In genomic region chr2:46855805-46856204, GRCh38 we compare ENCODE assay signal across 15 cellular contexts. TPM values are rescaled to one million over a fixed set of nuclear protein-coding genes. Genes with fewer than 3 reads are reported as not detected.
DNase-seq lines count a peak whose midpoint lies in the region; ATAC-seq and TF ChIP-seq lines count a peak whose summit lies in the region.
"Had no signal": no experiment of that assay in that cellular context is flagged by ENCODE, and none has a peak within 500 bp of the region (broad histone marks: within the 10 kb centered on the region; RNA-seq: fewer than 3 reads in every experiment).

No MANE protein-coding gene starts in this region.

- peak overlapping the region; percentile 96 for H3K27ac ChIP-seq in RWPE1
- H3K27ac ChIP-seq in cingulate gyrus (ENCODE audit: low read depth, low read length), result peak overlapping the region; percentile 79
- H3K27ac ChIP-seq in lung (ENCODE audit: low read depth in 1 of 2, low read length in 1 of 2), result peak overlapping the region; percentile 71 to 75
- H3K27ac ChIP-seq in stomach smooth muscle (ENCODE audit: low read length), result peak overlapping the region; percentile 86

- CTCF ChIA-PET in RWPE1 (lab: Yijun Ruan, JAX), result interaction anchor here (0.5 to 0.6 kb wide), 2 partner anchors 52 to 468 kb away, joined by 3 read pairs; no protein-coding TSS in a partner anchor
- CTCF ChIA-PET in activated naive CD4-positive, alpha-beta T cell treated with anti-CD3 and anti-CD28 coated beads, Interleukin-2, amount 10 ng/mL, durations not matched to agents 7 days and 5 days (lab: Charles Lee), result interaction anchor here (0.6 kb wide), 1 partner anchor 17 kb away, joined by 3 read pairs; no protein-coding TSS in a partner anchor

- H3K36me3 ChIP-seq in lung (ENCODE audit: control insufficient read depth in 2 of 2, insufficient read depth in 2 of 2, low read length in 2 of 2) (no peaks in the 10 kb centered on the region), stomach smooth muscle (ENCODE audit: control insufficient read depth in 2 of 2, insufficient read depth in 2 of 2, low read length in 2 of 2) (no peaks in the 10 kb centered on the region)

- POLR2A ChIA-PET in RWPE1 (lab: Yijun Ruan, JAX; ENCODE audit: low non-redundant PET), result no interaction called here

- H3K27ac Mint-ChIP-seq in activated naive CD4-positive, alpha-beta T cell treated with anti-CD3 and anti-CD28 coated beads, Interleukin-2, amount 10 ng/mL, durations not matched to agents 7 days and 5 days, result no peak overlapping the region
- H3K27ac Mint-ChIP-seq: CD4-positive, CD25-positive, alpha-beta regulatory T cell had no signal

- TF ChIP-seq CTCF in RWPE1 (conservative IDR thresholded peaks at IDR 0.05; ENCODE audit: low read depth), result no peak
- no peak for TF ChIP-seq CTCF in lung (IDR thresholded peaks at IDR 0.05; ENCODE audit: control extremely low read depth, extremely low read depth)

- H3K4me1 ChIP-seq in lung (ENCODE audit: control insufficient read depth in 2 of 2, insufficient read depth in 2 of 2, low read length in 2 of 2), result peaks cover 0 to 15% of the 10 kb centered on the region in 2 donors
- peaks cover 46% of the 10 kb centered on the region for H3K4me1 ChIP-seq in stomach smooth muscle (ENCODE audit: control insufficient read depth, insufficient read depth, low read length)

- H3K4me3 ChIP-seq in lung, result no peak overlapping the region
- no peak overlapping the region for H3K4me3 ChIP-seq in stomach smooth muscle (ENCODE audit: low read length in 2 of 2)

- ATAC-seq in lung (ENCODE audit: insufficient read depth, low FRiP score), result no peak
- ATAC-seq: stimulated activated naive CD8-positive, alpha-beta T cell treated with anti-CD3 and anti-CD28 coated beads, Interleukin-15, Interleukin-2, amounts not matched to agents 100 U/mL and 50 U/mL, for 24 hours had no signal

- H3K36me3 Mint-ChIP-seq in activated naive CD4-positive, alpha-beta T cell treated with anti-CD3 and anti-CD28 coated beads, Interleukin-2, amount 10 ng/mL, durations not matched to agents 7 days and 5 days, result no peaks in the 10 kb centered on the region
- H3K36me3 Mint-ChIP-seq: CD4-positive, CD25-positive, alpha-beta regulatory T cell had no signal

- no peak overlapping the region for H3K4me3 Mint-ChIP-seq in activated naive CD4-positive, alpha-beta T cell treated with anti-CD3 and anti-CD28 coated beads, Interleukin-2, amount 10 ng/mL, durations not matched to agents 7 days and 5 days
- H3K4me3 Mint-ChIP-seq: CD4-positive, CD25-positive, alpha-beta regulatory T cell had no signal

- H3K4me1 Mint-ChIP-seq in activated naive CD4-positive, alpha-beta T cell treated with anti-CD3 and anti-CD28 coated beads, Interleukin-2, amount 10 ng/mL, durations not matched to agents 7 days and 5 days, result no peaks in the 10 kb centered on the region
- H3K4me1 Mint-ChIP-seq: CD4-positive, CD25-positive, alpha-beta regulatory T cell had no signal

- H3K9me3 ChIP-seq in lung (ENCODE audit: control insufficient read depth in 2 of 2, insufficient read depth in 1 of 2, low read length in 1 of 2) (no peaks in the 10 kb centered on the region), stomach smooth muscle (ENCODE audit: control insufficient read depth in 2 of 2, low read length in 2 of 2) (no peaks in the 10 kb centered on the region)

- WGBS in lung, 2 donors, result 95 to 97% methylated on average over 1 of the region's 1 CpG

- H3K9ac ChIP-seq in stomach smooth muscle (ENCODE audit: low read length in 2 of 2), result peak overlapping the region in 1 of 2 donors; percentile 50

- H3K27me3 Mint-ChIP-seq in activated naive CD4-positive, alpha-beta T cell treated with anti-CD3 and anti-CD28 coated beads, Interleukin-2, amount 10 ng/mL, durations not matched to agents 7 days and 5 days, result peaks cover 18% of the 10 kb centered on the region

- H3K27me3 ChIP-seq in lung (ENCODE audit: control insufficient read depth, insufficient read depth) (no peaks in the 10 kb centered on the region), stomach smooth muscle (ENCODE audit: control insufficient read depth in 1 of 2, insufficient read depth in 2 of 2, low read length in 2 of 2) (no peaks in the 10 kb centered on the region)

- DNase-seq in RWPE1 (ENCODE audit: low spot score) (peak; percentile 86), lung (ENCODE audit: low spot score) (no peak), COR-L47 (lab: John Stamatoyannopoulos, UW) (no peak), NCI-H1436 (lab: John Stamatoyannopoulos, UW) (no peak)
- DNase-seq in stimulated activated CD4-positive, alpha-beta T cell treated with anti-CD3 and anti-CD28 coated beads, Interleukin-4, amount 100 ng/mL, for 4 hours, result no peak
- no peak for DNase-seq in activated naive CD4-positive, alpha-beta T cell treated with anti-CD3 and anti-CD28 coated beads, Interleukin-2, amount 10 ng/mL, durations not matched to agents 7 days and 5 days
- DNase-seq: activated CD8-positive, alpha-beta memory T cell treated with anti-CD3 and anti-CD28 coated beads for 24 hours; activated naive CD4-positive, alpha-beta T cell treated with anti-CD3 and anti-CD28 coated beads, Interleukin-2, amount 50 U/mL, for 16 hours; CD4-positive, CD25-positive, alpha-beta regulatory T cell; GDM1; NCI-H1105 treated with DMSO at 0.1 percent for 48 hours; NCI-H446 treated with DMSO at 0.1 percent for 48 hours; stimulated activated naive CD8-positive, alpha-beta T cell treated with anti-CD3 and anti-CD28 coated beads, Interleukin-15, Interleukin-2, amounts not matched to agents 100 U/mL and 50 U/mL, for 24 hours had no signal

- H3K9me3 Mint-ChIP-seq in activated naive CD4-positive, alpha-beta T cell treated with anti-CD3 and anti-CD28 coated beads, Interleukin-2, amount 10 ng/mL, durations not matched to agents 7 days and 5 days, result no peaks in the 10 kb centered on the region

RNA-seq across cellular contexts. Expression of gene MCFD2, which starts 59.8 kb away (rescaled TPM):
- total RNA-seq in lung, result 100 to 1,000 TPM in 1 of 2 donors, 10 to 100 TPM in 1; 80.0 to 101 TPM
- polyA plus RNA-seq in lung, result 10 to 100 TPM; 22.0 to 57.3 TPM
